ENCODE assay signal across 22 cellular contexts in genomic region chrX:105307762-105308161, GRCh38.
DNase-seq lines count a peak whose midpoint lies in the region; ATAC-seq and TF ChIP-seq lines count a peak whose summit lies in the region.
"Had no signal": no experiment of that assay in that cellular context is flagged by ENCODE, and none has a peak within 500 bp of the region (broad histone marks: within the 10 kb centered on the region; RNA-seq: fewer than 3 reads in every experiment).

No MANE protein-coding gene starts in this region.

- in situ Hi-C loops in IMR-90 (cut with MboI; ENCODE audit: low sequenced_read_pairs) = no loop called here

- no peak overlapping the region for H3K23ac ChIP-seq in IMR-90 (ENCODE audit: low read depth, low read length)

- no peaks in the 10 kb centered on the region for H4K20me1 ChIP-seq in IMR-90 (ENCODE audit: insufficient read depth, low read length)

- no peak overlapping the region for H4K91ac ChIP-seq in IMR-90 (ENCODE audit: insufficient read depth, low read depth, low read length)

- peaks cover 24% of the 10 kb centered on the region for H3K9me3 Mint-ChIP-seq in mesothelial cell of epicardium
- H3K9me3 Mint-ChIP-seq: activated T-cell treated with anti-CD3 and anti-CD28 coated beads, Interleukin-2, amount 50 U/mL, for 72 hours had no signal

- no peak overlapping the region for H4K5ac ChIP-seq in IMR-90 (ENCODE audit: low read depth, low read length)

- no peak overlapping the region for H2BK15ac ChIP-seq in IMR-90 (ENCODE audit: low read depth, low read length)

- H2BK20ac ChIP-seq in IMR-90 (ENCODE audit: low read depth, low read length) = no peak overlapping the region

- TF ChIP-seq CTCF in IMR-90 (conservative IDR thresholded peaks at IDR 0.05; ENCODE audit: low read depth, low read length) = no peak
- TF ChIP-seq CTCF in mesothelial cell of epicardium (IDR thresholded peaks at IDR 0.05; ENCODE audit: unreplicated experiment) = no peak

- no peak overlapping the region for H2AK5ac ChIP-seq in IMR-90 (ENCODE audit: low read depth, low read length)

- H3K27me3 ChIP-seq in IMR-90 (ENCODE audit: control insufficient read depth, insufficient read depth, low read length) = peaks cover 2% of the 10 kb centered on the region; the same call in 1 of the 2 replicates
- H3K27me3 ChIP-seq: Peyer's patch, right atrium auricular region, vagina had no signal

- H3K27ac Mint-ChIP-seq in mesothelial cell of epicardium = no peak overlapping the region
- H3K27ac Mint-ChIP-seq: activated T-cell treated with anti-CD3 and anti-CD28 coated beads, Interleukin-2, amount 50 U/mL, for 72 hours; CD8-positive, alpha-beta memory T cell had no signal

- H3K4me1 Mint-ChIP-seq in mesothelial cell of epicardium = peaks cover 3% of the 10 kb centered on the region
- H3K4me1 Mint-ChIP-seq: CD8-positive, alpha-beta memory T cell had no signal

- intact Hi-C loops in IMR-90 (cut with micrococcal nuclease) = no loop called here

- BruUV-seq in IMR-90 (replicated peaks; lab: Mats Ljungman, UMichigan) = no TSS peak

- no peak overlapping the region for H3K56ac ChIP-seq in IMR-90 (ENCODE audit: extremely low read depth, insufficient read depth, low read length)

- CTCF ChIA-PET in IMR-90 (lab: Yijun Ruan, JAX) = no interaction called here

- H3K27ac ChIP-seq in IMR-90 (ENCODE audit: insufficient read depth, low read length) = no peak overlapping the region
- H3K27ac ChIP-seq: Peyer's patch, right atrium auricular region, stomach, vagina had no signal

- H3K4me3 ChIP-seq in IMR-90 (ENCODE audit: insufficient read depth, low read depth, low read length) (no peak overlapping the region), skeletal muscle cell (ENCODE audit: low read depth, low read length) (no peak overlapping the region)
- H3K4me3 ChIP-seq: HAP-1, Peyer's patch, right atrium auricular region, stomach, vagina had no signal

- no peak overlapping the region for H3K14ac ChIP-seq in IMR-90 (replicated peaks; ENCODE audit: low read depth, low read length)

- no peak overlapping the region for H3K18ac ChIP-seq in IMR-90 (ENCODE audit: low read depth, low read length)

- no peak overlapping the region for H2BK120ac ChIP-seq in IMR-90 (ENCODE audit: low read depth, low read length)

- no peak for TF ChIP-seq RAD21 in IMR-90 (IDR thresholded peaks at IDR 0.05; ENCODE audit: low read length)

- H2AK9ac ChIP-seq in IMR-90 (replicated peaks; ENCODE audit: low read depth, low read length, poor library complexity) = no peak overlapping the region

- no peak overlapping the region for H3K4me2 ChIP-seq in IMR-90 (ENCODE audit: low read depth, low read length)

- ATAC-seq in IMR-90 (ENCODE audit: low read depth) (no peak), left lobe of liver (no peak), HG02852 (IDR thresholded peaks at IDR 0.05; ENCODE audit: unreplicated experiment) (no peak)
- ATAC-seq: activated CD4-positive, CD25-positive, alpha-beta regulatory T cell treated with anti-CD3 and anti-CD28 coated beads, Interleukin-2, amount 50 U/mL, for 24 hours; activated T-cell treated with anti-CD3 and anti-CD28 coated beads, Interleukin-2, amount 50 U/mL, for 72 hours; left ventricle myocardium superior had no signal

- H4K8ac ChIP-seq in IMR-90 (ENCODE audit: low read depth in 2 of 2, low read length in 2 of 2) = no peak overlapping the region

- no peak overlapping the region for H2AFZ ChIP-seq in IMR-90 (replicated peaks; ENCODE audit: low read length, poor library complexity)

- no CpG with 5 or more reads among the region's 1 CpG for whole genome bisulfite sequencing in IMR-90 (ENCODE audit: extremely low coverage in 2 of 2, insufficient read length in 1 of 2), 2 experiments

- no peaks in the 10 kb centered on the region for H3K27me3 Mint-ChIP-seq in mesothelial cell of epicardium (ENCODE audit: low read depth)

- H3K79me1 ChIP-seq in IMR-90 (ENCODE audit: low read depth in 1 of 2, low read length in 2 of 2) = no peaks in the 10 kb centered on the region

- no peaks in the 10 kb centered on the region for H3K9me3 ChIP-seq in IMR-90 (ENCODE audit: control insufficient read depth, insufficient read depth, low read length)
- H3K9me3 ChIP-seq: HAP-1, Peyer's patch, right atrium auricular region, stomach, vagina had no signal

- no peaks in the 10 kb centered on the region for H3K9me1 ChIP-seq in IMR-90 (ENCODE audit: insufficient read depth, low read length)

- no peak overlapping the region for H3K4me3 Mint-ChIP-seq in mesothelial cell of epicardium
- H3K4me3 Mint-ChIP-seq: activated T-cell treated with anti-CD3 and anti-CD28 coated beads, Interleukin-2, amount 50 U/mL, for 72 hours; CD8-positive, alpha-beta memory T cell had no signal

- no peak overlapping the region for H3K4ac ChIP-seq in IMR-90 (ENCODE audit: low read depth, low read length)

- no peaks in the 10 kb centered on the region for H3K4me1 ChIP-seq in IMR-90 (ENCODE audit: control insufficient read depth, insufficient read depth, low read length)
- H3K4me1 ChIP-seq: HAP-1, Peyer's patch, right atrium auricular region, stomach, vagina had no signal

- POLR2A ChIA-PET in IMR-90 (lab: Charles Lee; ENCODE audit: unreplicated experiment) = no interaction called here

- no peaks in the 10 kb centered on the region for H3K36me3 ChIP-seq in IMR-90 (ENCODE audit: control insufficient read depth, insufficient read depth, low read length)
- H3K36me3 ChIP-seq: HAP-1, Peyer's patch, right atrium auricular region, stomach, vagina had no signal

- peak; percentile 29 for DNase-seq in IMR-90
- DNase-seq in astrocyte of the hippocampus (ENCODE audit: low read depth, low spot score) = peak; percentile 3
- peak; percentile 12 for DNase-seq in fibroblast of peridontal ligament (ENCODE audit: extremely low read depth)
- peak; percentile 24 for DNase-seq in skeletal muscle cell (ENCODE audit: low read depth)
- no peak for DNase-seq in left lobe of liver (ENCODE audit: low spot score)
- DNase-seq in mesothelial cell of epicardium (ENCODE audit: low spot score in 2 of 2, unreplicated experiment in 2 of 2) = no peak
- DNase-seq: activated CD4-positive, alpha-beta T cell treated with anti-CD3 and anti-CD28 coated beads, Interleukin-2, amount 50 U/mL, for 4 hours; activated T-cell treated with anti-CD3 and anti-CD28 coated beads, Interleukin-2, amount 50 U/mL, for 72 hours; CD8-positive, alpha-beta memory T cell; effector CD8-positive, alpha-beta T cell; Kasumi-1; left ventricle myocardium superior; NCI-H146; NCI-H2107; Peyer's patch; SHP77 treated with DMSO at 0.1 percent for 48 hours; stomach had no signal

- no peak for TF ChIP-seq POLR2A in IMR-90 (IDR thresholded peaks at IDR 0.05; ENCODE audit: low read depth, low read length)

- H3K9ac ChIP-seq in IMR-90 (ENCODE audit: low read depth, low read length) = no peak overlapping the region

- dilution Hi-C loops in IMR-90 (cut with HindIII; ENCODE audit: low sequenced_read_pairs, unreplicated experiment) = no loop called here

- no peak overlapping the region for H2BK5ac ChIP-seq in IMR-90 (ENCODE audit: low read depth, low read length, poor library complexity, severe bottlenecking)

- H3K36me3 Mint-ChIP-seq in mesothelial cell of epicardium = no peaks in the 10 kb centered on the region
- H3K36me3 Mint-ChIP-seq: CD8-positive, alpha-beta memory T cell had no signal

TF ChIP-seq in IMR-90, 13 proteins besides CTCF, POLR2A, EP300 and RAD21:
- TF ChIP-seq MXI1 (IDR thresholded peaks at IDR 0.05; ENCODE audit: borderline replicate concordance, low read depth, low read length) (no peak), NFE2L2 (IDR thresholded peaks at IDR 0.05; ENCODE audit: low read depth, low read length) (no peak), ELK1 (IDR thresholded peaks at IDR 0.05; ENCODE audit: borderline replicate concordance, low read depth, low read length) (no peak), RFX5 (IDR thresholded peaks at IDR 0.05; ENCODE audit: low read depth, low read length) (no peak), RCOR1 (IDR thresholded peaks at IDR 0.05; ENCODE audit: insufficient replicate concordance, low read length) (no peak), CEBPB (IDR thresholded peaks at IDR 0.05; ENCODE audit: low read depth, low read length) (no peak), SMC3 (IDR thresholded peaks at IDR 0.05; ENCODE audit: low read depth, low read length) (no peak), USF2 (IDR thresholded peaks at IDR 0.05; ENCODE audit: low read depth, low read length) (no peak), FOS (IDR thresholded peaks at IDR 0.05; ENCODE audit: low read depth, low read length) (no peak), BHLHE40 (IDR thresholded peaks at IDR 0.05; ENCODE audit: low read depth, low read length) (no peak)
TF ChIP-seq in IMR-90: peak in this region for 0.

Comparison
In these comparisons a context has a peak if more than half of its experiments do, and no peak if none do; other contexts are left out.
1. DNase-seq: peak in IMR-90 (single experiment), astrocyte of the hippocampus (single experiment), fibroblast of peridontal ligament (single experiment) and skeletal muscle cell (single experiment); none in left lobe of liver (single experiment) and mesothelial cell of epicardium (0 of 2).